In genomic region chr12:52952082-52952801, GRCh38 we compare ENCODE assay signal across 1 cellular context.
TF ChIP-seq lines count a peak whose summit lies in the region.

No MANE protein-coding gene starts in this region.

TF ChIP-seq in K562, 482 proteins besides CTCF, POLR2A, EP300 and RAD21 (continued from another document):
- no peak for TF ChIP-seq ZNF384 (IDR thresholded peaks at IDR 0.05; ENCODE audit: low read depth, low read length)
- no peak for TF ChIP-seq CREB3 (tag; conservative IDR thresholded peaks at IDR 0.05; ENCODE audit: low read depth)
- TF ChIP-seq ETV5 (CRISPR knock-in tag; IDR thresholded peaks at IDR 0.05; ENCODE audit: low read depth): no peak
- TF ChIP-seq SMARCE1 (IDR thresholded peaks at IDR 0.05): no peak
- 0 out of 2 replicates have a peak, but pooled peaks have one; percentile 42 for TF ChIP-seq CC2D1A (IDR thresholded peaks at IDR 0.05)
- no peak for TF ChIP-seq TSHZ1 (CRISPR knock-in tag; IDR thresholded peaks at IDR 0.05)
- TF ChIP-seq ZBTB5 (IDR thresholded peaks at IDR 0.05): no peak
- TF ChIP-seq BHLHE40 (IDR thresholded peaks at IDR 0.05; ENCODE audit: low read length): peak; percentile 89
- no peak for TF ChIP-seq ZNF174 (CRISPR knock-in tag; IDR thresholded peaks at IDR 0.05)
- TF ChIP-seq MXD1 (CRISPR knock-in tag; IDR thresholded peaks at IDR 0.05; ENCODE audit: borderline replicate concordance, poor library complexity, severe bottlenecking): no peak
- peak; percentile 30; the same call in 1 of the 2 replicates for TF ChIP-seq SMAD4 (CRISPR knock-in tag; conservative IDR thresholded peaks at IDR 0.05)
- TF ChIP-seq HMGXB4 (CRISPR knock-in tag; IDR thresholded peaks at IDR 0.05): no peak
- TF ChIP-seq NCOA6 (IDR thresholded peaks at IDR 0.05): no peak
- no peak for TF ChIP-seq SREBF1 (IDR thresholded peaks at IDR 0.05; ENCODE audit: borderline replicate concordance, low read depth, low read length)
- TF ChIP-seq RBM15 (IDR thresholded peaks at IDR 0.05; ENCODE audit: insufficient read depth, low read length): no peak
- TF ChIP-seq ZNF583 (CRISPR knock-in tag; IDR thresholded peaks at IDR 0.05): no peak
- peak; percentile 69 for TF ChIP-seq GATA2 (CRISPR knock-in tag; IDR thresholded peaks at IDR 0.05)
- no peak for TF ChIP-seq HNRNPLL (IDR thresholded peaks at IDR 0.05; ENCODE audit: low read depth, low read length, poor library complexity, severe bottlenecking)
- peak; percentile 64 for TF ChIP-seq PRDM10 (IDR thresholded peaks at IDR 0.05; ENCODE audit: partially characterized antibody)
- TF ChIP-seq E2F1 (CRISPR knock-in tag; IDR thresholded peaks at IDR 0.05): no peak
- TF ChIP-seq ZNF609 (CRISPR knock-in tag; IDR thresholded peaks at IDR 0.05; ENCODE audit: borderline replicate concordance): no peak
- no peak for TF ChIP-seq ARID3B (CRISPR knock-in tag; IDR thresholded peaks at IDR 0.05; ENCODE audit: borderline replicate concordance)
- no peak for TF ChIP-seq HMGN3 (IDR thresholded peaks at IDR 0.05; ENCODE audit: borderline replicate concordance, extremely low read depth, insufficient read length, low read depth, low read length)
- no peak for TF ChIP-seq ZNF316 (IDR thresholded peaks at IDR 0.05)
- no peak for TF ChIP-seq ZNF175 (CRISPR knock-in tag; IDR thresholded peaks at IDR 0.05; ENCODE audit: low read depth)
- TF ChIP-seq USF1 (CRISPR knock-in tag; IDR thresholded peaks at IDR 0.05): peak; percentile 52; the same call in 1 of the 2 replicates
